Comparison of ENCODE assay signal across 8 cellular contexts in the genomic region with DNA sequence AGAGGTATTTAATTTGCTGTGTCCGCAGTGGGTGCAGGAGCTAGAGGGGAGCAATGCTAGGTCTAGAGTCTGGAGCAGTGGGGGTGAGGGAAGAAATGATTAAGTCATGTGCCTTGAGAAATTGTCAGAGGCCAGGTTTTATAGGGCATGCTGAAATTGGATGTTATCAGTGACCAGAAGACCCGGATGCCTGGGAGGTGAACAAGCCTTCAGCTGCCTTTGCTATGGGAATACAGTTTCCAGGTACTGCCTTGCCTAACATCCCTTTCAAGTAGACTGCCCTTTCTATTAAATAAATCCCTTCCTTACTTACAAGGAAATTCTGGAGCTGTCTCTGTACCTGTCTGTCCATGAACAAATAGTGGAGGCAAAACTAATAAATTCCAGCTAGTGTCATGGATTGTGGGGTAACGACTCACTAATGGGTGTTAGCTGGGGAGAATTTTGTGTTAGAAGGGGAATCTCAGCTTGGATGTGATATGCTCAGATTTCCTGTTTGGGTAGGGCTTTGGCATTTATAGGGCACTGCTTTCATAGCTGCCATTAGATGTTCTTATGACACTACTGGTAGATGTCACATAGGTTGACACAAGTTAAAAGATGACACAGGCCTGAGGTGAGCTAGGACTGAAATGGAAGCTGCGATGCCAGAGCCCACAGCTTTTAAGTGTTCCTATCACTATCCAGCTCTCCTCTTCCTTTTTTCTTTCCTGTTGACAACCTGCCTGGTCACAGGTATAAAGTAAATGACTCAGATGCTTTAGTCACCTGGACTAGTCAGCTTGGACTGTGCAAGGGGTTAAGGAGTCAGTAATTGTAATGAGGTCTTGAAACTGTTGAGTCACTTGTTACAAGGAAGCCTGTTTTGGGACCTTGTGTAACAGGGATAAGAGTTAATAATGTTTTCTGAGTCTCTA. TPM values are rescaled to one million over a fixed set of nuclear protein-coding genes. Genes with fewer than 3 reads are reported as not detected.
DNase-seq lines count a peak whose midpoint lies in the region; ATAC-seq and TF ChIP-seq lines count a peak whose summit lies in the region.

No MANE protein-coding gene starts in this region.

- peak; percentile 32 for DNase-seq in stimulated activated CD4-positive, alpha-beta T cell treated with anti-CD3 and anti-CD28 coated beads, Interleukin-1b, Interleukin-23, amount 100 ng/mL, for 48 hours
- no peak for DNase-seq in stimulated activated CD4-positive, alpha-beta T cell treated with anti-CD3 and anti-CD28 coated beads, Interleukin-4, amount 100 ng/mL, for 24 hours
- peak in 2 of 4 donors; percentile 48 to 59 for DNase-seq in body of pancreas
- DNase-seq in memory B cell (ENCODE audit: low spot score in 2 of 2) = no peak
- no peak for DNase-seq in anterior cingulate cortex (lab: John Stamatoyannopoulos, UW)
- DNase-seq in NCI-H1694 (lab: John Stamatoyannopoulos, UW) = no peak

- no peak overlapping the region for H3K4me3 ChIP-seq in body of pancreas

- peaks cover 0 to 6% of the 10 kb centered on the region in 2 donors for H3K36me3 ChIP-seq in body of pancreas (replicated peaks in 1 of 2; ENCODE audit: insufficient read depth in 1 of 2, low read depth in 2 of 2)

- H3K27me3 ChIP-seq in body of pancreas = no peaks in the 10 kb centered on the region

- no peak for TF ChIP-seq CTCF in body of pancreas (IDR thresholded peaks at IDR 0.05)

- H3K27ac Mint-ChIP-seq in memory B cell = peak overlapping the region; percentile 78

- WGBS in body of pancreas, 2 donors = 64 to 68% methylated on average over 4 of the region's 4 CpGs

- peaks cover 16% of the 10 kb centered on the region for H3K36me3 Mint-ChIP-seq in memory B cell

- H3K9me3 ChIP-seq in body of pancreas = no peaks in the 10 kb centered on the region

- H3K9me3 Mint-ChIP-seq in memory B cell = peaks cover 4% of the 10 kb centered on the region

- H3K4me1 Mint-ChIP-seq in memory B cell = peaks cover 46% of the 10 kb centered on the region

- peak; percentile 68 for ATAC-seq in body of pancreas
- no peak for ATAC-seq in memory B cell (ENCODE audit: low read depth)
- no peak for ATAC-seq in GM21360 (IDR thresholded peaks at IDR 0.05; ENCODE audit: unreplicated experiment)
- no peak for ATAC-seq in GM21717 (IDR thresholded peaks at IDR 0.05; ENCODE audit: unreplicated experiment)

- peak overlapping the region; percentile 74 to 92 (median 78) for H3K27ac ChIP-seq in body of pancreas

- peaks cover 69% of the 10 kb centered on the region for H3K4me1 ChIP-seq in body of pancreas

- intact Hi-C loops in body of pancreas (cut with DNase I) = loop anchor here (10.0 kb wide), 1 partner anchor 127 kb away; no protein-coding TSS in a partner anchor

- TF ChIP-seq POLR2A in body of pancreas (IDR thresholded peaks at IDR 0.05) = peak in 1 of 3 donors; percentile 11

- peak overlapping the region; percentile 29 for H3K4me3 Mint-ChIP-seq in memory B cell

- H3K27me3 Mint-ChIP-seq in memory B cell = no peaks in the 10 kb centered on the region

RNA-seq across cellular contexts. Expression of gene CHD2, which starts 21.3 kb away (rescaled TPM):
- 10 to 100 TPM; 63.9 to 70.0 TPM for total RNA-seq in body of pancreas
